Comparison of ENCODE assay signal across 8 cellular contexts in the genomic region with DNA sequence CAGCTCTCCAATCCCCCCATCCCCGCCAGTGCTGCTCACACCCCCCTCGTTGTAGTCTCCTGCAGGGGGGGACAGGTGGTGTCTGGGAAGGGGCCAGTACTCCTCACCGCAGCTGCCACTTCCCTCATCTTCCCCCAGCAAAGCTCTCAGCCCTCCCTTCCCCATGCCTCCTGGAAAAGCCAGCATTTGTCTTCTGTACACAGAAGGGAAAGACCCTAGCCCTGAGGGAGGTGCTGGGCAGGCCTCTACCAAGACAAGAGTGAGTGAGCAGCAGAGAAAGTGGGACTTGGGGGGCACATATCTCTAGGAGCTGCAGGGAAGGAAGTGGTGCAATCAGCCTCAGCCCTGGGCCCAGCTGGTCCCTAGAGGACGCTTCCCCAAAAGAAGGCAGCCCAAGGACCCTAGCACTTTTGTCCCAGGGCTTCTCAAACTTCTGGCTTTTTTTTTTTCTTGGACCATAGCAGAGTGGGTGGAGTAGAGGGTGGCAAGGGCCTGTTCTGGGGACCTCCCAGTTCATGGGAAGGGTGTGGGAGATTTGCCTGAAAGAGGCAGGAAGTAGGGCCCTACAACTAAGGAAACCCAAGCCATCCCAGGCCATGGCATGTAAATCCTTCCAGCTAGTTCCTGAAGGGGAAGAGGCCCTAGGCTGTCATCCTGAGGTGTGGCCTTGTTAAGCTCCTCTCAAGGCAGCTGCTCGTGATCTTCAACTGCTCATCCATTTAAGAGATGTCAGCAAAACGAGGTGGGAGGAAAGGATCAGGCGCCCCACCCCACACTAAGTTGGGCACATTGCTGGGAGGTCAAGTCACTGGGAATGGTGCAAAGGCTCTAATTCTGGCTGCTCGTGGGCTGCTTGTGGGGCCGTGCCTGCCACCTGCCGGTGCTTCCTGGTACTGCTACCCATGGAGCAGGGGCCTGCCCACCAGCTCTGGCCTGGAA. TPM values are rescaled to one million over a fixed set of nuclear protein-coding genes. Genes with fewer than 3 reads are reported as not detected.
DNase-seq lines count a peak whose midpoint lies in the region; ATAC-seq and TF ChIP-seq lines count a peak whose summit lies in the region.

No MANE protein-coding gene starts in this region.

- no peaks in the 10 kb centered on the region for H3K9me3 ChIP-seq in neuronal stem cell (replicated peaks in 1 of 2; ENCODE audit: control insufficient read depth in 2 of 2, insufficient read depth in 1 of 2, low read depth in 1 of 2, low read length in 2 of 2)
- H3K9me3 ChIP-seq in tibial artery, result no peaks in the 10 kb centered on the region

- peak overlapping the region; percentile 69 for H3K23ac ChIP-seq in neuronal stem cell (ENCODE audit: low read depth, low read length, poor library complexity)

- H3K9ac ChIP-seq in neuronal stem cell (ENCODE audit: low read depth, low read length, poor library complexity), result no peak overlapping the region

- H4K91ac ChIP-seq in neuronal stem cell (ENCODE audit: low read depth, low read length, poor library complexity), result no peak overlapping the region

- H3K4ac ChIP-seq in neuronal stem cell (ENCODE audit: low read length), result peak overlapping the region; percentile 29

- no CpG with 5 or more reads among the region's 10 CpGs for WGBS in neuronal stem cell (ENCODE audit: extremely low coverage in 2 of 2, insufficient read length in 2 of 2, insufficient replicate concordance in 1 of 2), 2 donors

- H2BK5ac ChIP-seq in neuronal stem cell (ENCODE audit: low read length), result no peak overlapping the region

- H3K14ac ChIP-seq in neuronal stem cell (ENCODE audit: low read length), result no peak overlapping the region

- no peak overlapping the region for H2BK120ac ChIP-seq in neuronal stem cell (ENCODE audit: low read depth, low read length)

- no peaks in the 10 kb centered on the region for H3K79me1 ChIP-seq in neuronal stem cell (ENCODE audit: low read depth, low read length)

- no peak overlapping the region for H2AFZ ChIP-seq in neuronal stem cell (ENCODE audit: low read length)

- no peak overlapping the region for H2BK15ac ChIP-seq in neuronal stem cell (ENCODE audit: low read length)

- no peaks in the 10 kb centered on the region for H3K27me3 ChIP-seq in neuronal stem cell (ENCODE audit: control insufficient read depth in 3 of 3, insufficient read depth in 3 of 3, low read depth in 1 of 3, low read length in 3 of 3)
- H3K27me3 ChIP-seq in tibial artery, result no peaks in the 10 kb centered on the region

- no peak overlapping the region for H2AK5ac ChIP-seq in neuronal stem cell (ENCODE audit: low read depth, low read length)

- H3K27ac ChIP-seq in neuronal stem cell (replicated peaks; ENCODE audit: low read length) (no peak overlapping the region), tibial artery (peak overlapping the region; percentile 74 to 75)

- intact Hi-C loops in tibial artery (cut with DNase I; ENCODE audit: low total_unique reads), result loop anchor here (2.0 kb wide), 1 partner anchor 32 kb away; no protein-coding TSS in a partner anchor

- H3K36me3 ChIP-seq in neuronal stem cell (replicated peaks in 1 of 2; ENCODE audit: control insufficient read depth in 2 of 2, insufficient read depth in 2 of 2, low read length in 2 of 2) (peaks cover 16 to 68% of the 10 kb centered on the region in 2 donors), tibial artery (peaks cover 32 to 62% (median 50%) of the 10 kb centered on the region in 3 donors)

- no peak overlapping the region for H3K18ac ChIP-seq in neuronal stem cell (ENCODE audit: low read length)

- no peak for ATAC-seq in HG03520 (IDR thresholded peaks at IDR 0.05; ENCODE audit: unreplicated experiment)

- peak; percentile 88 for DNase-seq in D341Med (ENCODE audit: low spot score)
- peak; percentile 81 for DNase-seq in HK-2 (ENCODE audit: unreplicated experiment)
- peak; percentile 70 for DNase-seq in RPMI8226
- DNase-seq in activated effector memory CD4-positive, alpha-beta T cell treated with anti-CD3 and anti-CD28 coated beads, Interleukin-2, amount 50 U/mL, for 16 hours, result peak; percentile 93
- DNase-seq in fibroblast of the conjunctiva (ENCODE audit: low read depth), result peak; percentile 55
- peak; percentile 69 for DNase-seq in neuronal stem cell (ENCODE audit: low spot score)
- peak; percentile 78 to 89 for DNase-seq in tibial artery

- no peak overlapping the region for H2BK12ac ChIP-seq in neuronal stem cell (ENCODE audit: low read length)

- H3K4me1 ChIP-seq in neuronal stem cell (ENCODE audit: control insufficient read depth in 2 of 2, insufficient read depth in 1 of 2, low read depth in 1 of 2, low read length in 2 of 2) (peaks cover 0 to 2% of the 10 kb centered on the region in 2 donors), tibial artery (peaks cover 0 to 46% (median 40%) of the 10 kb centered on the region in 4 donors)

- H3K4me3 ChIP-seq in neuronal stem cell (ENCODE audit: low read length in 2 of 2), result no peak overlapping the region
- no peak overlapping the region for H3K4me3 ChIP-seq in tibial artery

- peak; percentile 98 to 99 for TF ChIP-seq CTCF in tibial artery (IDR thresholded peaks at IDR 0.05)

- H4K8ac ChIP-seq in neuronal stem cell (ENCODE audit: low read depth, low read length), result no peak overlapping the region

- no peak overlapping the region for H3K4me2 ChIP-seq in neuronal stem cell (ENCODE audit: insufficient read depth, low read length, poor library complexity, severe bottlenecking)

RNA-seq across cellular contexts. Expression of gene ZC3H12A, which starts 12.6 kb away (rescaled TPM):
- 2.5 TPM for polyA plus RNA-seq in neuronal stem cell (2013, experiment 1 of 2)
- polyA plus RNA-seq in neuronal stem cell (2013, experiment 2 of 2), result 2.1 TPM

RNA-seq across cellular contexts. Expression of gene MEAF6, which starts 27.6 kb away (rescaled TPM):
- polyA plus RNA-seq in neuronal stem cell (2013, experiment 1 of 2), result 64.9 TPM
- 65.6 TPM for polyA plus RNA-seq in neuronal stem cell (2013, experiment 2 of 2)
